ENCODE assay signal across 29 cellular contexts in the genomic region with DNA sequence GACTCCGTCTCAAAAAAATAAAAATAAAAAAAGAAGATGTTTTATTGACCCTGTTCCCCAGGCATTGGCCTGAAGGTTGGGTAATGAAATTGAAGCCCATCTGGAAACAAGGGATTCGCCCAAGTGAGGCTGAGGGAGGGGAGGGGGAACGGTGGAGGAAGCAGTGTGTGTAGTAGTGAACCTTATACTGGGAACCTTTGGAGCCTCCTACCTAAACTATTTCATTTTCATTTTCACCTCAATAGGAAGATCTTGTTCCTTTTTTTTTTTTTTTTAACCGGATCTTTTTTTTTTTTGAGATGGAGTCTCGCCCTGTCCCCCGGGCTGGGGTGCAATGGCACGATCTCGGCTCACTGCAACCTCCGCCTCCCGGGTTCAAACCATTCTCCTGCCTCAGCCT.
"Had no signal": no experiment of that assay in that cellular context is flagged by ENCODE, and none has a peak within 500 bp of the region (broad histone marks: within the 10 kb centered on the region; RNA-seq: fewer than 3 reads in every experiment).

No MANE protein-coding gene starts in this region.

- H3K27ac Mint-ChIP-seq: immature natural killer cell; mesothelial cell of epicardium; naive thymus-derived CD4-positive, alpha-beta T cell; nephron; type B pancreatic cell had no signal

- ATAC-seq: left colon; left lung; lower lobe of right lung; naive thymus-derived CD4-positive, alpha-beta T cell; pancreas; right cardiac atrium; sciatic nerve; stimulated activated naive CD8-positive, alpha-beta T cell treated with anti-CD3 and anti-CD28 coated beads, Interleukin-15, amount 100 ng/mL, for 72 hours had no signal

- H3K27me3 Mint-ChIP-seq: naive thymus-derived CD4-positive, alpha-beta T cell; stimulated activated naive CD8-positive, alpha-beta T cell treated with anti-CD3 and anti-CD28 coated beads, Interleukin-15, amount 100 ng/mL, for 72 hours had no signal

- H3K36me3 ChIP-seq: left lung, lower lobe of right lung, pancreas, prostate gland, tibial nerve, uterus had no signal

- H3K4me1 ChIP-seq: left lung, lower lobe of right lung, pancreas, prostate gland, tibial nerve, uterus had no signal

- H3K9me3 ChIP-seq: left lung, lower lobe of right lung, pancreas, prostate gland, tibial nerve, uterus had no signal

- H3K36me3 Mint-ChIP-seq: immature natural killer cell; mesothelial cell of epicardium; naive thymus-derived CD4-positive, alpha-beta T cell; type B pancreatic cell had no signal

- DNase-seq: hypothalamus; immature natural killer cell; kidney; left colon; left lung; lower lobe of right lung; mammary epithelial cell; mesendoderm; naive thymus-derived CD4-positive, alpha-beta T cell; nucleus accumbens; pancreas; retina; right cardiac atrium; stimulated activated CD4-positive, alpha-beta T cell treated with anti-CD3 and anti-CD28 coated beads, Interleukin-12 subunit alpha, Interleukin-12 subunit beta, amount 100 ng/mL, for 4 hours; stimulated activated CD4-positive, alpha-beta T cell treated with anti-CD3 and anti-CD28 coated beads, Interleukin-15, amount 100 ng/mL, for 24 hours; stimulated activated CD4-positive, alpha-beta T cell treated with anti-CD3 and anti-CD28 coated beads, Interleukin-2, amount 100 ng/mL, for 24 hours; stimulated activated CD4-positive, alpha-beta T cell treated with anti-CD3 and anti-CD28 coated beads, Interleukin-4, amount 100 ng/mL, for 1 hour; stimulated activated naive CD4-positive, alpha-beta T cell treated with Interleukin-2 at 50 U/mL for 16 hours; stimulated activated naive CD8-positive, alpha-beta T cell treated with anti-CD3 and anti-CD28 coated beads, Interleukin-15, amount 100 ng/mL, for 72 hours; substantia nigra; uterus had no signal

- H3K4me3 Mint-ChIP-seq: immature natural killer cell; mesothelial cell of epicardium; naive thymus-derived CD4-positive, alpha-beta T cell; nephron; neural crest cell; stimulated activated naive CD8-positive, alpha-beta T cell treated with anti-CD3 and anti-CD28 coated beads, Interleukin-15, amount 100 ng/mL, for 72 hours; type B pancreatic cell had no signal

- H3K9me3 Mint-ChIP-seq: immature natural killer cell; mesothelial cell of epicardium; naive thymus-derived CD4-positive, alpha-beta T cell; nephron; neural crest cell; stimulated activated naive CD8-positive, alpha-beta T cell treated with anti-CD3 and anti-CD28 coated beads, Interleukin-15, amount 100 ng/mL, for 72 hours; type B pancreatic cell had no signal

- H3K27me3 ChIP-seq: left lung, pancreas, tibial nerve, uterus had no signal

- H3K4me3 ChIP-seq: left lung, lower lobe of right lung, pancreas, prostate gland, skin epidermis, tibial nerve, uterus had no signal

- H3K27ac ChIP-seq: left lung, lower lobe of right lung, pancreas, prostate gland, tibial nerve, uterus had no signal

- H3K4me1 Mint-ChIP-seq: mesothelial cell of epicardium, nephron, neural crest cell had no signal
